In genomic region chr22:37843746-37844089, GRCh38 we compare ENCODE assay signal across 8 cellular contexts.
DNase-seq lines count a peak whose midpoint lies in the region; ATAC-seq and TF ChIP-seq lines count a peak whose summit lies in the region.

No MANE protein-coding gene starts in this region.

- H3K27me3 ChIP-seq in iPS DF 6.9 (ENCODE audit: control insufficient read depth, insufficient read depth, low read length) = no peaks in the 10 kb centered on the region; the same call in 1 of the 2 replicates

- ATAC-seq in GM18508 (IDR thresholded peaks at IDR 0.05; ENCODE audit: insufficient read depth, unreplicated experiment) = peak; percentile 13

- POLR2A ChIA-PET in HEK293 (lab: Yijun Ruan, JAX) = interaction anchor here (0.7 to 1.7 kb wide), 28 partner anchors 8 to 338 kb away, joined by 3 to 24 read pairs (median 4); partner anchors contain the start of genes C22orf23, GALR3, GCAT and GGA1

- peaks cover 2% of the 10 kb centered on the region for H3K36me3 Mint-ChIP-seq in activated naive CD8-positive, alpha-beta T cell

- WGBS in iPS DF 6.9 (ENCODE audit: insufficient coverage, insufficient read length) = no CpG with 5 or more reads among the region's 46 CpGs

- peak overlapping the region; percentile 86 for H3K27ac Mint-ChIP-seq in activated naive CD8-positive, alpha-beta T cell

- H3K4me3 Mint-ChIP-seq in activated naive CD8-positive, alpha-beta T cell = peak overlapping the region; percentile 92

- H3K27ac ChIP-seq in HEK293 (ENCODE audit: extremely low read depth, low read depth, low read length) = peak overlapping the region; percentile 95
- no peak overlapping the region for H3K27ac ChIP-seq in iPS DF 6.9 (ENCODE audit: low read length)

- H3K9me3 ChIP-seq in HEK293 (ENCODE audit: control insufficient read depth, insufficient read depth, low read depth, low read length) = no peaks in the 10 kb centered on the region
- H3K9me3 ChIP-seq in iPS DF 6.9 (ENCODE audit: control insufficient read depth, insufficient read depth, low read length) = no peaks in the 10 kb centered on the region

- no peaks in the 10 kb centered on the region for H3K27me3 Mint-ChIP-seq in activated naive CD8-positive, alpha-beta T cell

- peaks cover 3% of the 10 kb centered on the region for H3K9me3 Mint-ChIP-seq in activated naive CD8-positive, alpha-beta T cell (ENCODE audit: low read depth)

- DNase-seq in NCI-H1105 (lab: John Stamatoyannopoulos, UW) = peak; percentile 38
- no peak for DNase-seq in iPS DF 6.9 (ENCODE audit: low read depth, low spot score)
- DNase-seq in stimulated activated CD4-positive, alpha-beta T cell treated with anti-CD3 and anti-CD28 coated beads, Interleukin-12 subunit alpha, Interleukin-12 subunit beta, amount 100 ng/mL, for 4 hours = peak; percentile 51
- no peak for DNase-seq in inferior parietal cortex (ENCODE audit: extremely low spot score)
- DNase-seq in COR-L47 (lab: John Stamatoyannopoulos, UW) = no peak

- no peaks in the 10 kb centered on the region for H3K4me1 ChIP-seq in HEK293 (ENCODE audit: control insufficient read depth, insufficient read depth, low read length)
- H3K4me1 ChIP-seq in iPS DF 6.9 (ENCODE audit: control insufficient read depth, insufficient read depth, low read length) = no peaks in the 10 kb centered on the region

- CTCF ChIA-PET in HEK293 (lab: Yijun Ruan, JAX) = interaction anchor here (0.6 to 2.1 kb wide), 6 partner anchors 10 to 166 kb away, joined by 3 to 7 read pairs (median 5); no protein-coding TSS in a partner anchor

- peaks cover 20% of the 10 kb centered on the region for H3K4me1 Mint-ChIP-seq in activated naive CD8-positive, alpha-beta T cell (ENCODE audit: low read depth)

- H3K36me3 ChIP-seq in HEK293 (ENCODE audit: control insufficient read depth in 2 of 2, insufficient read depth in 1 of 2, low read length in 2 of 2) (peaks cover 18 to 34% of the 10 kb centered on the region in 2 experiments; a peak in 2 of 3 replicates), iPS DF 6.9 (ENCODE audit: control insufficient read depth, insufficient read depth, low read length) (no peaks in the 10 kb centered on the region)

- H3K4me3 ChIP-seq in HEK293 (ENCODE audit: low read depth, low read length) (peak overlapping the region; percentile 74), iPS DF 6.9 (ENCODE audit: low read length) (peak overlapping the region; percentile 97)

- no peak for TF ChIP-seq CTCF in HEK293 (tag by site-specific recombination; IDR thresholded peaks at IDR 0.05)

TF ChIP-seq in HEK293, 187 proteins besides CTCF, POLR2A, EP300 and RAD21:
- TF ChIP-seq ZNF2 (tag by site-specific recombination; IDR thresholded peaks at IDR 0.05) (no peak), ZNF596 (tag by site-specific recombination; IDR thresholded peaks at IDR 0.05) (peak; percentile 62; the same call in 1 of the 2 replicates), FEZF1 (tag by site-specific recombination; IDR thresholded peaks at IDR 0.05) (no peak), HOXD13 (CRISPR knock-in tag; IDR thresholded peaks at IDR 0.05; ENCODE audit: borderline replicate concordance) (0 out of 2 replicates have a peak, but pooled peaks have one; percentile 31), ZNF660 (tag by site-specific recombination; IDR thresholded peaks at IDR 0.05) (peak; percentile 87), ZNF776 (tag by site-specific recombination; IDR thresholded peaks at IDR 0.05; ENCODE audit: borderline replicate concordance) (no peak), ZNF677 (tag by site-specific recombination; IDR thresholded peaks at IDR 0.05) (peak; percentile 31; the same call in 1 of the 2 replicates), KLF9 (tag by site-specific recombination; IDR thresholded peaks at IDR 0.05; ENCODE audit: low read depth) (peak; percentile 45; the same call in 1 of the 2 replicates), KLF10 (tag by site-specific recombination; IDR thresholded peaks at IDR 0.05) (0 out of 2 replicates have a peak, but pooled peaks have one; percentile 38), ZSCAN30 (tag by site-specific recombination; IDR thresholded peaks at IDR 0.05) (peak; percentile 83; the same call in 1 of the 2 replicates)

Comparison
In these comparisons a context has a peak if more than half of its experiments do, and no peak if none do; other contexts are left out.
1. DNase-seq: peak in NCI-H1105 (single experiment) and stimulated activated CD4-positive, alpha-beta T cell treated with anti-CD3 and anti-CD28 coated beads, Interleukin-12 subunit alpha, Interleukin-12 subunit beta, amount 100 ng/mL, for 4 hours (single experiment); none in iPS DF 6.9 (single experiment), inferior parietal cortex (single experiment) and COR-L47 (single experiment).